8 cellular contexts compared by ENCODE assay signal in the genomic region with DNA sequence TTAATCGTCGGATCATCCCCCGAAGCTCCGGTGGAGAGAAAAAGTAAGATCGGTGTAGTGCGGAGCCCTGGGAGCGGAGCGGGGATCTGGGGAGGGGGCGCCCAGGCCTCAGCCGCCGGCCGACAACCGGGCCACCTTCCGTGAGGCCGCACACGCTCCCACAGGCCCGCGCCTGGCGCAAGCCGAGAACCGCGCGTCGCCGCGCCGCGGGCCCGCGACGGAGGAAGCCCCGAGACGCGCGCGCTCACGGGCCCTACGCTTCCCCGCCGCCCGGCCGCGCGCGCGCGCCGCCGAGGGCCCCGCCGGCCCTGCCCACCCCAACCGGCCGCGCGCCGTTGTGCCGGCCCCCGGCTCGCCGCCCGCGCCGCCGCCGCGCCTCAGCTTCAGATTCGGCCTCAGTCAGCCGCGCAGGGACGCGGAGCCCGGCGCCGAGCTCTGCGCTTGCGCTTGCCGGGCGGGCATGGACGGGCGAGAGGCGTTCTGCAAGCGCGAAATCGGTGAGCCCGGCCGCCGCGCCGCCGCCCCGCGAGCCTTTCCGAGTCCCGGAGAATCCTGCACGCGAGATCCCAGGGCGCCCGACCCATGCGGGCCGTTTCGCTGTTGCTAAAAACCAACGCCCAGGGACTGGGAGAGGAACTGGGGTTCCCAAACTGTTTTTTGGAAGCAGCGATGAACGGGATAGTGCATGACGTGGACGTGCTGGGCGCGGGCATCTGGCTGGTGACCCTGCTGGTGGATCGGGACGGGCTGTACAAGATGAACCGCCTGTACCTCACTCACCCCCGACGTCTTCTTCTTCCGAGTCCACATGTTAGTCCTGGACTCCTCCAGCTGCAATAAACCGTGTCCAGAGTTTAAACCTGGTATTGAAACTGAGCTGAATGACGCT. TPM values are rescaled to one million over a fixed set of nuclear protein-coding genes. Genes with fewer than 3 reads are reported as not detected.
DNase-seq lines count a peak whose midpoint lies in the region; ATAC-seq and TF ChIP-seq lines count a peak whose summit lies in the region.

No MANE protein-coding gene starts in this region.

- no peaks in the 10 kb centered on the region for H3K9me3 Mint-ChIP-seq in activated T-helper 2 cell treated with anti-CD3 and anti-CD28 coated beads, Interferon-gamma antibody, Interleukin-2, Interleukin-4, amounts not matched to agents 10 μg/mL and 5 μg/mL and 100 μg/mL, durations not matched to agents 14 hours and 24 hours and 36 hours
- H3K9me3 Mint-ChIP-seq in nephron, result no peaks in the 10 kb centered on the region

- intact Hi-C loops in activated T-helper 2 cell treated with anti-CD3 and anti-CD28 coated beads, Interferon-gamma antibody, Interleukin-2, Interleukin-4, amounts not matched to agents 10 μg/mL and 5 μg/mL and 100 μg/mL, durations not matched to agents 14 hours and 24 hours and 36 hours (cut with micrococcal nuclease), result loop anchor here (5.0 kb wide), 1 partner anchor 75 kb away; a partner anchor contains a TSS

- DNase-seq in DMS79 treated with DMSO at 0.1 percent for 48 hours (lab: John Stamatoyannopoulos, UW) (peak; percentile 62), RKO (ENCODE audit: low spot score) (peak; percentile 86), fibroblast of pulmonary artery (ENCODE audit: low read depth) (peak; percentile 85)
- DNase-seq in activated T-helper 2 cell treated with anti-CD3 and anti-CD28 coated beads, Interferon-gamma antibody, Interleukin-2, Interleukin-4, amounts not matched to agents 10 μg/mL and 5 μg/mL and 100 μg/mL, durations not matched to agents 14 hours and 24 hours and 36 hours (ENCODE audit: low spot score), result peak; percentile 84
- DNase-seq in stimulated activated naive CD4-positive, alpha-beta T cell treated with Interleukin-2 at 50 U/mL for 16 hours (lab: John Stamatoyannopoulos, UW), result peak; percentile 85

- no peak for TF ChIP-seq RAD21 in Ishikawa (IDR thresholded peaks at IDR 0.05; ENCODE audit: low read depth)

- H3K27me3 Mint-ChIP-seq in activated T-helper 2 cell treated with anti-CD3 and anti-CD28 coated beads, Interferon-gamma antibody, Interleukin-2, Interleukin-4, amounts not matched to agents 10 μg/mL and 5 μg/mL and 100 μg/mL, durations not matched to agents 14 hours and 24 hours and 36 hours (ENCODE audit: low read depth), result peaks cover 37% of the 10 kb centered on the region
- H3K27me3 Mint-ChIP-seq in nephron (ENCODE audit: low read depth), result peaks cover 75% of the 10 kb centered on the region

- H3K36me3 Mint-ChIP-seq in activated T-helper 2 cell treated with anti-CD3 and anti-CD28 coated beads, Interferon-gamma antibody, Interleukin-2, Interleukin-4, amounts not matched to agents 10 μg/mL and 5 μg/mL and 100 μg/mL, durations not matched to agents 14 hours and 24 hours and 36 hours (ENCODE audit: low read depth), result no peaks in the 10 kb centered on the region
- no peaks in the 10 kb centered on the region for H3K36me3 Mint-ChIP-seq in nephron (ENCODE audit: low read depth)

- peaks cover 37% of the 10 kb centered on the region for H3K4me1 Mint-ChIP-seq in activated T-helper 2 cell treated with anti-CD3 and anti-CD28 coated beads, Interferon-gamma antibody, Interleukin-2, Interleukin-4, amounts not matched to agents 10 μg/mL and 5 μg/mL and 100 μg/mL, durations not matched to agents 14 hours and 24 hours and 36 hours (ENCODE audit: low read depth)
- H3K4me1 Mint-ChIP-seq in nephron, result peaks cover 13% of the 10 kb centered on the region

- peak overlapping the region; percentile 61 for H3K27ac Mint-ChIP-seq in activated T-helper 2 cell treated with anti-CD3 and anti-CD28 coated beads, Interferon-gamma antibody, Interleukin-2, Interleukin-4, amounts not matched to agents 10 μg/mL and 5 μg/mL and 100 μg/mL, durations not matched to agents 14 hours and 24 hours and 36 hours
- peak overlapping the region; percentile 72 to 81 (median 79) for H3K27ac Mint-ChIP-seq in nephron

- no peak for TF ChIP-seq EP300 in Ishikawa (IDR thresholded peaks at IDR 0.05; ENCODE audit: borderline replicate concordance)

- H3K4me3 ChIP-seq in fibroblast of pulmonary artery (replicated peaks; ENCODE audit: low read depth, low read length), result peak overlapping the region; percentile 65

- TF ChIP-seq CTCF in fibroblast of pulmonary artery (IDR thresholded peaks at IDR 0.05; ENCODE audit: low read length, missing control alignments), result no peak
- no peak for TF ChIP-seq CTCF in nephron (IDR thresholded peaks at IDR 0.05; ENCODE audit: unreplicated experiment in 3 of 3)

- H3K4me3 Mint-ChIP-seq in activated T-helper 2 cell treated with anti-CD3 and anti-CD28 coated beads, Interferon-gamma antibody, Interleukin-2, Interleukin-4, amounts not matched to agents 10 μg/mL and 5 μg/mL and 100 μg/mL, durations not matched to agents 14 hours and 24 hours and 36 hours (ENCODE audit: low read depth), result peak overlapping the region; percentile 82
- H3K4me3 Mint-ChIP-seq in nephron, result peak overlapping the region; percentile 86 to 88 (median 87)

- peak; percentile 71 for ATAC-seq in GM21619 (IDR thresholded peaks at IDR 0.05; ENCODE audit: unreplicated experiment)

TF ChIP-seq in Ishikawa, 13 proteins besides CTCF, POLR2A, EP300 and RAD21:
- TF ChIP-seq TCF12 (IDR thresholded peaks at IDR 0.05; ENCODE audit: low read depth), result no peak
- TF ChIP-seq, protein P1, sequence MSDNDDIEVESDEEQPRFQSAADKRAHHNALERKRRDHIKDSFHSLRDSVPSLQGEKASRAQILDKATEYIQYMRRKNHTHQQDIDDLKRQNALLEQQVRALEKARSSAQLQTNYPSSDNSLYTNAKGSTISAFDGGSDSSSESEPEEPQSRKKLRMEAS (IDR thresholded peaks at IDR 0.05), result 0 out of 2 replicates have a peak, but pooled peaks have one; percentile 30
- TF ChIP-seq ZBTB7A (IDR thresholded peaks at IDR 0.05; ENCODE audit: low read depth), result no peak
- TF ChIP-seq, protein P2, sequence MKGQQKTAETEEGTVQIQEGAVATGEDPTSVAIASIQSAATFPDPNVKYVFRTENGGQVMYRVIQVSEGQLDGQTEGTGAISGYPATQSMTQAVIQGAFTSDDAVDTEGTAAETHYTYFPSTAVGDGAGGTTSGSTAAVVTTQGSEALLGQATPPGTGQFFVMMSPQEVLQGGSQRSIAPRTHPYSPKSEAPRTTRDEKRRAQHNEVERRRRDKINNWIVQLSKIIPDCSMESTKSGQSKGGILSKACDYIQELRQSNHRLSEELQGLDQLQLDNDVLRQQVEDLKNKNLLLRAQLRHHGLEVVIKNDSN (IDR thresholded peaks at IDR 0.05), result no peak
- TF ChIP-seq YY1 (IDR thresholded peaks at IDR 0.05; ENCODE audit: low read depth), result no peak
- no peak for TF ChIP-seq CREB1 (IDR thresholded peaks at IDR 0.05; ENCODE audit: low read depth)
- TF ChIP-seq CEBPB (IDR thresholded peaks at IDR 0.05), result no peak

RNA-seq across cellular contexts. Expression of a gene that starts 28.0 kb away (rescaled TPM):
- total RNA-seq in activated T-helper 2 cell treated with anti-CD3 and anti-CD28 coated beads, Interferon-gamma antibody, Interleukin-2, Interleukin-4, amounts not matched to agents 10 μg/mL and 5 μg/mL and 100 μg/mL, durations not matched to agents 14 hours and 24 hours and 36 hours, result 2.1 and 2.9 TPM in 2 replicates

Comparison
In these comparisons a context has a peak if more than half of its experiments do, and no peak if none do; other contexts are left out.
1. Peak in every context shown above with its lines: DNase-seq, ATAC-seq and H3K4me3 ChIP-seq.